In genomic region chr12:45730842-45731336, GRCh38 we compare ENCODE assay signal across 8 cellular contexts. TPM values are rescaled to one million over a fixed set of nuclear protein-coding genes. Genes with fewer than 3 reads are reported as not detected.
DNase-seq lines count a peak whose midpoint lies in the region; ATAC-seq and TF ChIP-seq lines count a peak whose summit lies in the region.

No MANE protein-coding gene starts in this region.

- H3K36me3 ChIP-seq in OCI-LY7 (ENCODE audit: insufficient read depth, low read length) (peaks cover 32% of the 10 kb centered on the region), thoracic aorta (no peaks in the 10 kb centered on the region)

- TSS peak; percentile 51 for BruUV-seq in OCI-LY7 (replicated peaks; lab: Mats Ljungman, UMichigan)

- intact Hi-C loops in OCI-LY7 (cut with micrococcal nuclease; ENCODE audit: unreplicated experiment), result no loop called here

- H3K9me2 ChIP-seq in OCI-LY7 (ENCODE audit: insufficient read depth, low read length), result no peaks in the 10 kb centered on the region

- peak; percentile 11 for DNase-seq in stimulated activated CD4-positive, alpha-beta T cell treated with anti-CD3 and anti-CD28 coated beads, Interleukin-1b, Interleukin-23, amount 100 ng/mL, for 48 hours
- no peak for DNase-seq in stimulated activated CD4-positive, alpha-beta T cell treated with anti-CD3 and anti-CD28 coated beads, Interleukin-4, amount 100 ng/mL, for 1 hour
- DNase-seq in OCI-LY7 (ENCODE audit: low spot score) (peak; percentile 53), caudate nucleus (lab: John Stamatoyannopoulos, UW) (peak in 3 of 61 donors; percentile 7 to 39 (median 22)), medulla oblongata (ENCODE audit: extremely low spot score) (peak; percentile 45), thoracic aorta (ENCODE audit: low spot score) (no peak)

- H3K27me3 ChIP-seq in thoracic aorta (replicated peaks; ENCODE audit: insufficient read depth), result no peaks in the 10 kb centered on the region

- TF ChIP-seq CTCF in OCI-LY7 (conservative IDR thresholded peaks at IDR 0.05; ENCODE audit: low read length), result peak; percentile 4; the same call in 1 of the 2 replicates
- TF ChIP-seq CTCF in thoracic aorta (IDR thresholded peaks at IDR 0.05), result no peak

- peak overlapping the region; percentile 28; the same call in 1 of the 2 replicates for H2AFZ ChIP-seq in OCI-LY7 (ENCODE audit: low read length)

- H4K20me1 ChIP-seq in OCI-LY7 (ENCODE audit: insufficient read depth, low read length), result no peaks in the 10 kb centered on the region; the same call in 1 of the 2 replicates

- H3K4me1 ChIP-seq in OCI-LY7 (ENCODE audit: insufficient read depth, low read length, poor library complexity, severe bottlenecking), result peaks cover 17% of the 10 kb centered on the region
- H3K4me1 ChIP-seq in thoracic aorta (ENCODE audit: control insufficient read depth in 1 of 2, low read depth in 2 of 2), result peaks cover 31 to 36% of the 10 kb centered on the region in 2 donors

- POLR2A ChIA-PET in OCI-LY7 (lab: Charles Lee), result interaction anchor here (0.6 to 1.2 kb wide), 3 partner anchors 25 to 1888 kb away, joined by 3 to 4 read pairs (median 3); no protein-coding TSS in a partner anchor

- H3K4me3 ChIP-seq in OCI-LY7 (ENCODE audit: low read depth, low read length, poor library complexity, severe bottlenecking) (peak overlapping the region; percentile 98), thoracic aorta (peak overlapping the region; percentile 94)

- peak overlapping the region; percentile 81 for H3K4me2 ChIP-seq in OCI-LY7 (ENCODE audit: low read length)

- H3K27ac ChIP-seq in OCI-LY7 (ENCODE audit: low read depth, low read length, poor library complexity, severe bottlenecking) (peak overlapping the region; percentile 97), caudate nucleus (ENCODE audit: low read depth, low read length) (peak overlapping the region; percentile 90), thoracic aorta (peak overlapping the region; percentile 96 to 97)

- ATAC-seq in thoracic aorta (ENCODE audit: insufficient number of reproducible peaks, low FRiP score, low read depth) (no peak), GM18909 (IDR thresholded peaks at IDR 0.05; ENCODE audit: poor library complexity, unreplicated experiment) (no peak)
- no peak for ATAC-seq in activated CD4-positive, CD25-positive, alpha-beta regulatory T cell treated with anti-CD3 and anti-CD28 coated beads, Interleukin-2, amount 50 U/mL, for 24 hours

- H3K79me2 ChIP-seq in OCI-LY7 (ENCODE audit: insufficient read depth, low read depth, low read length), result peaks cover 68% of the 10 kb centered on the region

- peaks cover 5% of the 10 kb centered on the region; the same call in 1 of the 2 replicates for H3K9me3 ChIP-seq in OCI-LY7 (ENCODE audit: low read length)
- no peaks in the 10 kb centered on the region for H3K9me3 ChIP-seq in thoracic aorta

- CTCF ChIA-PET in OCI-LY7 (lab: Charles Lee; ENCODE audit: unreplicated experiment), result interaction anchor here (0.6 kb wide), 1 partner anchor 259 kb away, joined by 3 read pairs; the partner anchor contains the start of gene SCAF11

RNA-seq across cellular contexts. Expression of gene ARID2, which starts 1.4 kb away (rescaled TPM):
- total RNA-seq in OCI-LY7 (2014; rRNA removed; shearing (Covaris generic)), result 30.1 and 30.5 TPM in 2 replicates
- total RNA-seq in OCI-LY7 (2022), result 44.9 and 49.5 TPM in 2 replicates
- 10 to 100 TPM; 30.5 to 36.2 TPM for total RNA-seq in thoracic aorta

Comparison
In these comparisons a context has a peak if more than half of its experiments do, and no peak if none do; other contexts are left out.
1. DNase-seq: peak in stimulated activated CD4-positive, alpha-beta T cell treated with anti-CD3 and anti-CD28 coated beads, Interleukin-1b, Interleukin-23, amount 100 ng/mL, for 48 hours (single experiment), OCI-LY7 (single experiment) and medulla oblongata (single experiment); none in stimulated activated CD4-positive, alpha-beta T cell treated with anti-CD3 and anti-CD28 coated beads, Interleukin-4, amount 100 ng/mL, for 1 hour (single experiment) and thoracic aorta (single experiment).
2. Peak in every context shown above with its lines, with median percentiles within 50 percentile points of each other: H3K27ac ChIP-seq.